Comparison of ENCODE assay signal across 14 cellular contexts in genomic region chr17:76986318-76986717, GRCh38.
DNase-seq lines count a peak whose midpoint lies in the region; TF ChIP-seq lines count a peak whose summit lies in the region.
"Had no signal": no experiment of that assay in that cellular context is flagged by ENCODE, and none has a peak within 500 bp of the region (broad histone marks: within the 10 kb centered on the region; RNA-seq: fewer than 3 reads in every experiment).

No MANE protein-coding gene starts in this region.

- H3K4me1 ChIP-seq in BLaER1 treated with 17β-estradiol and CSF1 and Interleukin-3, amounts not matched to agents 10 nM and 100 nM, result peaks cover 7 to 83% (median 48%) of the 10 kb centered on the region in 10 experiments; a peak in 18 of 20 replicates
- H3K4me1 ChIP-seq: SJSA1 had no signal

- TF ChIP-seq CTCF in glutamatergic neuron (IDR thresholded peaks at IDR 0.05; ENCODE audit: partially characterized antibody, unreplicated experiment), result no peak

- DNase-seq in H7 (peak; percentile 54), glutamatergic neuron (peak; percentile 58), retina (peak; percentile 55), NCI-H226 (no peak), NCI-H128 (lab: John Stamatoyannopoulos, UW; ENCODE audit: unreplicated experiment) (no peak), NCI-H510A treated with DMSO at 0.1 percent for 48 hours (lab: John Stamatoyannopoulos, UW) (no peak)
- DNase-seq: NCI-H1417, NCI-H1930, NCI-H774, PC-9, T-cell had no signal

- H3K4me3 Mint-ChIP-seq in glutamatergic neuron (ENCODE audit: unreplicated experiment), result no peak overlapping the region
- H3K4me3 Mint-ChIP-seq: T-cell had no signal

- no peak overlapping the region for H3K27ac Mint-ChIP-seq in glutamatergic neuron (ENCODE audit: unreplicated experiment)

- H3K27me3 ChIP-seq in BLaER1 treated with 17β-estradiol and CSF1 and Interleukin-3, amounts not matched to agents 10 nM and 100 nM, result no peaks in the 10 kb centered on the region
- H3K27me3 ChIP-seq in H7 (ENCODE audit: control insufficient read depth, insufficient read depth, low read length), result no peaks in the 10 kb centered on the region
- H3K27me3 ChIP-seq: SJSA1 had no signal

- H3K36me3 ChIP-seq in BLaER1 treated with 17β-estradiol and CSF1 and Interleukin-3, amounts not matched to agents 10 nM and 100 nM, result no peaks in the 10 kb centered on the region
- H3K36me3 ChIP-seq in H7 (replicated peaks; ENCODE audit: control insufficient read depth, insufficient read depth, low read length), result no peaks in the 10 kb centered on the region
- H3K36me3 ChIP-seq: SJSA1 had no signal

- H4K20me1 ChIP-seq in BLaER1 treated with 17β-estradiol and CSF1 and Interleukin-3, amounts not matched to agents 10 nM and 100 nM, result no peaks in the 10 kb centered on the region; a peak in 1 of 22 replicates

- no peaks in the 10 kb centered on the region for H3K9me3 ChIP-seq in BLaER1 treated with 17β-estradiol and CSF1 and Interleukin-3, amounts not matched to agents 10 nM and 100 nM (replicated peaks in 1 of 11)
- H3K9me3 ChIP-seq: SJSA1 had no signal

- no peak overlapping the region for H3K9ac ChIP-seq in BLaER1 treated with 17β-estradiol and CSF1 and Interleukin-3, amounts not matched to agents 10 nM and 100 nM

- peak overlapping the region in 7 of 11 experiments; percentile 56 to 80 (median 71); a peak in 14 of 22 replicates for H3K4me2 ChIP-seq in BLaER1 treated with 17β-estradiol and CSF1 and Interleukin-3, amounts not matched to agents 10 nM and 100 nM
- H3K4me2 ChIP-seq: PC-9 had no signal

- no peaks in the 10 kb centered on the region for H3K9me3 Mint-ChIP-seq in glutamatergic neuron (ENCODE audit: unreplicated experiment)
- H3K9me3 Mint-ChIP-seq: T-cell had no signal

- H3K27ac ChIP-seq in BLaER1 treated with 17β-estradiol and CSF1 and Interleukin-3, amounts not matched to agents 10 nM and 100 nM, result no peak overlapping the region
- H3K27ac ChIP-seq: HL-60, PC-9, SJSA1 had no signal

- peaks cover 9% of the 10 kb centered on the region for H3K4me1 Mint-ChIP-seq in glutamatergic neuron (ENCODE audit: low read depth, unreplicated experiment)

- peaks cover 2% of the 10 kb centered on the region for H3K27me3 Mint-ChIP-seq in glutamatergic neuron (ENCODE audit: unreplicated experiment)
- H3K27me3 Mint-ChIP-seq: T-cell had no signal

- no peaks in the 10 kb centered on the region for H3K36me3 Mint-ChIP-seq in glutamatergic neuron (ENCODE audit: unreplicated experiment)
- H3K36me3 Mint-ChIP-seq: T-cell had no signal

- no peak overlapping the region for H3K4me3 ChIP-seq in BLaER1 treated with 17β-estradiol and CSF1 and Interleukin-3, amounts not matched to agents 10 nM and 100 nM
- no peak overlapping the region for H3K4me3 ChIP-seq in H7 (ENCODE audit: insufficient read depth, low read depth, low read length)
- H3K4me3 ChIP-seq: PC-9, SJSA1 had no signal

Comparison
In these comparisons a context has a peak if more than half of its experiments do, and no peak if none do; other contexts are left out.
1. DNase-seq: peak in H7 (single experiment), glutamatergic neuron (single experiment) and retina (single experiment); none in NCI-H226 (single experiment), NCI-H128 (single experiment) and NCI-H510A treated with DMSO at 0.1 percent for 48 hours (single experiment).